14 cellular contexts compared by ENCODE assay signal in the genomic region with DNA sequence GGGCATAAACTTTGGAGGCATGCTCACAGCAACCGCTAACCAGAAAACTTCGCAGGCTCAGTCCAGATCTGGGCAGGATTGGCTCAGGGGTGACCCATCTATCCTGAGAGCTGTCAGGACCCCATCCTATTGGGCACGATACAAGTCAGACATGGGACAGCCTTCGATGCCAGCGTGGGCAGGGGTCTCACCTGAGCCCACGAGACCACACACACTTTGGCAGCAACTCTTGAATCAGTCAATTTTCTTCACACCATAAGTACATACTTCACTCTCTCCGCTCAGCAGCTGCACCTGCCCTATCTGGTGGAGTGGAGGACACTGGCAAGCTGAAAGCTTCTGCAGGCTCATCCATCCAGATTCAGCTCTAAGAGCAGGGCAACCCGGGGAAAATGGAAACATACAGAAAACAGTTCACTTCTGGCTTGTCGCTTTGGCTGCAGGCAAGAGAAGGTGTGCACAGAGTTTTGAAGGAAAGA. TPM values are rescaled to one million over a fixed set of nuclear protein-coding genes. Genes with fewer than 3 reads are reported as not detected.
A peak's percentile ranks its signal among the peaks of the same experiment; 100 is the strongest.
DNase-seq lines count a peak whose midpoint lies in the region; ATAC-seq and TF ChIP-seq lines count a peak whose summit lies in the region.
"Had no signal": no experiment of that assay in that cellular context is flagged by ENCODE, and none has a peak within 500 bp of the region (broad histone marks: within the 10 kb centered on the region; RNA-seq: fewer than 3 reads in every experiment).

No MANE protein-coding gene starts in this region.

- CTCF ChIA-PET in CD8-positive, alpha-beta T cell (lab: Charles Lee): no interaction called here

- peak overlapping the region; percentile 23 for H3K27ac Mint-ChIP-seq in mesothelial cell of epicardium
- no peak overlapping the region for H3K27ac Mint-ChIP-seq in CD8-positive, alpha-beta T cell
- H3K27ac Mint-ChIP-seq: activated naive CD8-positive, alpha-beta T cell treated with anti-CD3 and anti-CD28 coated beads for 36 hours; naive B cell; T-helper 1 cell treated with Interleukin-12 subunit alpha and Interleukin-12 subunit beta and Interleukin-4 antibody, amounts not matched to agents 30 μg/mL and 1 μg/mL, for 36 hours had no signal

- H3K4me3 ChIP-seq in SJCRH30 (peak overlapping the region; percentile 48), thyroid gland (replicated peaks in 1 of 3) (no peak overlapping the region)
- no peak overlapping the region for H3K4me3 ChIP-seq in CD8-positive, alpha-beta T cell (ENCODE audit: low read depth, low read length)

- H3K4me3 Mint-ChIP-seq in mesothelial cell of epicardium: no peak overlapping the region
- H3K4me3 Mint-ChIP-seq in CD8-positive, alpha-beta T cell: no peak overlapping the region
- H3K4me3 Mint-ChIP-seq: activated naive CD8-positive, alpha-beta T cell treated with anti-CD3 and anti-CD28 coated beads for 36 hours; naive B cell; T-helper 1 cell treated with Interleukin-12 subunit alpha and Interleukin-12 subunit beta and Interleukin-4 antibody, amounts not matched to agents 30 μg/mL and 1 μg/mL, for 36 hours had no signal

- H3K27me3 ChIP-seq in SJCRH30 (no peaks in the 10 kb centered on the region), thyroid gland (no peaks in the 10 kb centered on the region)
- H3K27me3 ChIP-seq in CD8-positive, alpha-beta T cell (ENCODE audit: insufficient read depth, low read length): no peaks in the 10 kb centered on the region

- peaks cover 10% of the 10 kb centered on the region for H3K36me3 Mint-ChIP-seq in mesothelial cell of epicardium
- H3K36me3 Mint-ChIP-seq in CD8-positive, alpha-beta T cell: no peaks in the 10 kb centered on the region
- H3K36me3 Mint-ChIP-seq: activated naive CD8-positive, alpha-beta T cell treated with anti-CD3 and anti-CD28 coated beads for 36 hours had no signal

- H3K4me1 ChIP-seq in SJCRH30 (peaks cover 4% of the 10 kb centered on the region; the same call in 1 of the 2 replicates), thyroid gland (peaks cover 30 to 61% of the 10 kb centered on the region in 2 donors)
- no peaks in the 10 kb centered on the region for H3K4me1 ChIP-seq in CD8-positive, alpha-beta T cell (ENCODE audit: insufficient read depth, low read length)

- H3K4me1 Mint-ChIP-seq in mesothelial cell of epicardium: peaks cover 63% of the 10 kb centered on the region
- no peaks in the 10 kb centered on the region for H3K4me1 Mint-ChIP-seq in CD8-positive, alpha-beta T cell (ENCODE audit: low read depth)
- H3K4me1 Mint-ChIP-seq: activated naive CD8-positive, alpha-beta T cell treated with anti-CD3 and anti-CD28 coated beads for 36 hours; naive B cell had no signal

- POLR2A ChIA-PET in CD8-positive, alpha-beta T cell (lab: Charles Lee): no interaction called here

- H3K36me3 ChIP-seq in SJCRH30: no peaks in the 10 kb centered on the region
- no peaks in the 10 kb centered on the region for H3K36me3 ChIP-seq in thyroid gland
- H3K36me3 ChIP-seq in CD8-positive, alpha-beta T cell (ENCODE audit: insufficient read depth, low read length): no peaks in the 10 kb centered on the region

- 58 to 65% methylated on average over 8 to 9 of the region's 9 CpGs for WGBS in thyroid gland, 2 donors

- TF ChIP-seq CTCF in mesothelial cell of epicardium (IDR thresholded peaks at IDR 0.05; ENCODE audit: unreplicated experiment) (no peak), thyroid gland (IDR thresholded peaks at IDR 0.05) (no peak)
- no peak for TF ChIP-seq CTCF in CD8-positive, alpha-beta T cell (IDR thresholded peaks at IDR 0.05)

- H3K27me3 Mint-ChIP-seq in mesothelial cell of epicardium (ENCODE audit: low read depth): no peaks in the 10 kb centered on the region
- no peaks in the 10 kb centered on the region for H3K27me3 Mint-ChIP-seq in CD8-positive, alpha-beta T cell (ENCODE audit: low read depth)
- H3K27me3 Mint-ChIP-seq: activated naive CD8-positive, alpha-beta T cell treated with anti-CD3 and anti-CD28 coated beads for 36 hours; naive B cell had no signal

- DNase-seq in NCI-H2029 (lab: John Stamatoyannopoulos, UW): peak; percentile 37
- no peak for DNase-seq in NCI-H2029 treated with DMSO at 0.1 percent for 48 hours (lab: John Stamatoyannopoulos, UW)
- DNase-seq in SJCRH30: no peak
- no peak for DNase-seq in mesothelial cell of epicardium (ENCODE audit: low spot score in 2 of 2, unreplicated experiment in 2 of 2)
- DNase-seq in thyroid gland: no peak
- DNase-seq in CD8-positive, alpha-beta T cell: no peak
- DNase-seq in activated CD8-positive, alpha-beta memory T cell treated with anti-CD3 and anti-CD28 coated beads, Interleukin-2, amount 50 U/mL, for 4 hours: no peak
- DNase-seq: activated CD4-positive, alpha-beta T cell treated with anti-CD3 and anti-CD28 coated beads for 4 hours; activated naive CD8-positive, alpha-beta T cell treated with anti-CD3 and anti-CD28 coated beads for 36 hours; Kasumi-1; naive B cell; stimulated activated naive CD8-positive, alpha-beta T cell treated with anti-CD3 and anti-CD28 coated beads, Interleukin-15, Interleukin-2, amounts not matched to agents 100 U/mL and 50 U/mL, for 24 hours had no signal

- ATAC-seq in HG03378 (IDR thresholded peaks at IDR 0.05; ENCODE audit: unreplicated experiment): no peak
- ATAC-seq in CD8-positive, alpha-beta T cell: no peak
- ATAC-seq: stimulated activated naive CD8-positive, alpha-beta T cell treated with anti-CD3 and anti-CD28 coated beads, Interleukin-15, Interleukin-2, amounts not matched to agents 100 U/mL and 50 U/mL, for 24 hours had no signal

- H3K27ac ChIP-seq in SJCRH30 (peak overlapping the region; percentile 87), thyroid gland (peak overlapping the region in 2 of 3 donors; percentile 1 to 39)
- no peak overlapping the region for H3K27ac ChIP-seq in CD8-positive, alpha-beta T cell (ENCODE audit: low read depth, low read length)

- no peak for TF ChIP-seq POLR2A in thyroid gland (IDR thresholded peaks at IDR 0.05)

- intact Hi-C loops in thyroid gland (cut with DNase I): no loop called here
- intact Hi-C loops in CD8-positive, alpha-beta T cell (cut with DNase I, micrococcal nuclease): no loop called here

- H3K9me3 Mint-ChIP-seq in mesothelial cell of epicardium: peaks cover 5% of the 10 kb centered on the region
- H3K9me3 Mint-ChIP-seq in CD8-positive, alpha-beta T cell: peaks cover 5% of the 10 kb centered on the region

- no peaks in the 10 kb centered on the region for H3K9me3 ChIP-seq in SJCRH30 (replicated peaks)
- no peaks in the 10 kb centered on the region for H3K9me3 ChIP-seq in thyroid gland
- no peaks in the 10 kb centered on the region for H3K9me3 ChIP-seq in CD8-positive, alpha-beta T cell (ENCODE audit: low read length)

RNA-seq across cellular contexts. Expression of gene ZFHX3, which starts 48.3 kb away (rescaled TPM):
- 4.4 and 5.1 TPM in 2 replicates for total RNA-seq in SJCRH30 (2014; rRNA removed; shearing (Covaris generic))
- total RNA-seq in mesothelial cell of epicardium (63.8 to 68.1 TPM (median 67.1 TPM) in 3 replicates), thyroid gland (10 to 100 TPM; 27.4 to 92.9 (median 45.5) TPM)
- total RNA-seq in CD8-positive, alpha-beta T cell: under 1 TPM; 0.22 to 0.33 TPM
